Comparison of ENCODE assay signal across 10 cellular contexts in the genomic region with DNA sequence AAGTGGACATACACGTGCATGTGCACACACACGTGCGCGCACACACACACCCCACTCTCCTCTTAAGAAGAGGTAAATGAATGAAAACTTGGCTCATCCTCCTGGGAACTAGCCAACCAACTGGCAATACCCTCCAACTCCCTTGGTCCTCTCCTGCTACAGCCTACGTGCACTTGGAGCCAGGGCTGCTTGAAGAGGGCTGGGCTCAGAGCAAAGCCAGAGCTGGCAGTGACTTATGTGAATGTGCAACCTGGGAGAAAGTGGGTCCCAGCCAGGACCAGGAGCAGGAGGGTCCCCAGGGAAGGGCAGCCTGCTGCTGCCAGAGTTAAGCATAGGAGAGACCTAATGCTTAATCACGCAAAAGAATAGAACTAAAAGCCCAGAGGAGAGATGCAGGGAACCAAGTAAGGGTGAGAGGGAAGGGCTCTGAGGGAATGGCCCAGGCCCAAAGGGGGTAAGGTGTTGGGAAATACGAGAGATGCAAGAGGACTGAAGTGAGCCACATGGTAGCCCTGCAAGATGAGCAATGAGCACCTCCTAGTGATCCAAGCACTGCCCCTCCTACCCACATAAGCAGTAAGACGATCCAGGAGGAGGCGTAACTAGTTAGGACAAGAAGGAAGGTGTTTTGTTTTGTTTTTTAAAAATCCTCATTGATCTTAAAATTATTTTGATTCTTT. TPM values are rescaled to one million over a fixed set of nuclear protein-coding genes. Genes with fewer than 3 reads are reported as not detected.
DNase-seq lines count a peak whose midpoint lies in the region; ATAC-seq, FAIRE-seq and TF ChIP-seq lines count a peak whose summit lies in the region.
"Had no signal": no experiment of that assay in that cellular context is flagged by ENCODE, and none has a peak within 500 bp of the region (broad histone marks: within the 10 kb centered on the region; RNA-seq: fewer than 3 reads in every experiment).

No MANE protein-coding gene starts in this region.

- peak overlapping the region; percentile 14 to 27 for H3K27ac ChIP-seq in ascending aorta
- H3K27ac ChIP-seq in keratinocyte (ENCODE audit: control insufficient read depth, insufficient read depth, low read length): peak overlapping the region; percentile 40
- H3K27ac ChIP-seq in colonic mucosa: no peak overlapping the region
- H3K27ac ChIP-seq: adrenal gland had no signal

- H3K4me1 ChIP-seq in ascending aorta: peaks cover 2 to 8% of the 10 kb centered on the region in 2 donors
- peaks cover 14% of the 10 kb centered on the region for H3K4me1 ChIP-seq in keratinocyte (ENCODE audit: control insufficient read depth, extremely low read depth, insufficient read depth, low read length)
- H3K4me1 ChIP-seq in colonic mucosa: no peaks in the 10 kb centered on the region

- H3K36me3 ChIP-seq in ascending aorta (peaks cover 4 to 19% of the 10 kb centered on the region in 2 donors), keratinocyte (ENCODE audit: control insufficient read depth in 2 of 2, extremely low read depth in 1 of 2, insufficient read depth in 2 of 2, low read length in 2 of 2) (peaks cover 23 to 58% of the 10 kb centered on the region in 2 experiments), colonic mucosa (no peaks in the 10 kb centered on the region)

- H3K4me3 Mint-ChIP-seq in Calu3 (ENCODE audit: low read depth, unreplicated experiment): no peak overlapping the region

- H3K27me3 ChIP-seq in ascending aorta (no peaks in the 10 kb centered on the region), keratinocyte (ENCODE audit: control insufficient read depth, extremely low read depth, insufficient read depth, low read length) (no peaks in the 10 kb centered on the region), colonic mucosa (no peaks in the 10 kb centered on the region)
- H3K27me3 ChIP-seq: adrenal gland had no signal

- H3K27me3 Mint-ChIP-seq in Calu3 (ENCODE audit: unreplicated experiment): no peaks in the 10 kb centered on the region

- H3K4me1 Mint-ChIP-seq in Calu3 (ENCODE audit: low read depth, unreplicated experiment): peaks cover 23% of the 10 kb centered on the region

- H3K79me2 ChIP-seq in keratinocyte (ENCODE audit: control insufficient read depth, insufficient read depth, low read length): peaks cover 58% of the 10 kb centered on the region

- no peaks in the 10 kb centered on the region for H4K20me1 ChIP-seq in keratinocyte (ENCODE audit: control insufficient read depth, extremely low read depth, insufficient read depth, low read length)

- CTCF ChIA-PET in Calu3 (lab: Charles Lee): no interaction called here

- H3K9ac ChIP-seq in keratinocyte (ENCODE audit: control insufficient read depth, extremely low read depth, insufficient read depth, low read length): no peak overlapping the region
- no peak overlapping the region for H3K9ac ChIP-seq in colonic mucosa (ENCODE audit: low read depth in 2 of 2, low read length in 2 of 2)

- H3K9me3 Mint-ChIP-seq in Calu3 (ENCODE audit: low read depth, unreplicated experiment): no peaks in the 10 kb centered on the region

- no peaks in the 10 kb centered on the region for H3K9me1 ChIP-seq in keratinocyte (ENCODE audit: control insufficient read depth, extremely low read depth, insufficient read depth, low read length)

- peak in 2 of 3 experiments; percentile 5 to 13 for TF ChIP-seq CTCF in ascending aorta (IDR thresholded peaks at IDR 0.05)
- TF ChIP-seq CTCF in keratinocyte (optimal IDR thresholded peaks at IDR 0.05 in 1 of 3, IDR thresholded peaks at IDR 0.05 in 1 of 3, conservative IDR thresholded peaks at IDR 0.05 in 1 of 3; ENCODE audit: extremely low read depth in 1 of 3, insufficient read depth in 2 of 3, low read length in 3 of 3): peak in 2 of 3 experiments; percentile 12 to 60
- no peak for TF ChIP-seq CTCF in Calu3 (IDR thresholded peaks at IDR 0.05; ENCODE audit: unreplicated experiment)
- no peak for TF ChIP-seq CTCF in colonic mucosa (IDR thresholded peaks at IDR 0.05)

- no peak overlapping the region for H3K27ac Mint-ChIP-seq in Calu3 (ENCODE audit: unreplicated experiment)

- ATAC-seq in Right ventricle myocardium inferior: peak; percentile 63
- no peak for ATAC-seq in HG02678 (IDR thresholded peaks at IDR 0.05; ENCODE audit: unreplicated experiment)

- BruUV-seq in Calu3 (replicated peaks; lab: Mats Ljungman, UMichigan): no TSS peak

- H3K9me3 ChIP-seq in ascending aorta (no peaks in the 10 kb centered on the region), keratinocyte (ENCODE audit: control insufficient read depth, low read depth, low read length) (no peaks in the 10 kb centered on the region), colonic mucosa (no peaks in the 10 kb centered on the region)
- H3K9me3 ChIP-seq: adrenal gland had no signal

- FAIRE-seq in keratinocyte (lab: Jason Lieb, UNC): no peak
- FAIRE-seq: GM18507 had no signal

- H2AFZ ChIP-seq in keratinocyte (ENCODE audit: control insufficient read depth, low read length): no peak overlapping the region

- no peak for DNase-seq in Right ventricle myocardium inferior (ENCODE audit: missing footprints)
- DNase-seq in cardiac septum (ENCODE audit: low spot score): no peak
- DNase-seq in ascending aorta (ENCODE audit: low spot score in 2 of 2): no peak
- DNase-seq in keratinocyte (ENCODE audit: low read depth, low spot score): no peak
- no peak for DNase-seq in stimulated activated CD4-positive, alpha-beta T cell treated with anti-CD3 and anti-CD28 coated beads, Interleukin-2, amount 100 ng/mL, for 48 hours
- DNase-seq in Calu3: no peak
- DNase-seq in colonic mucosa: no peak

- H3K4me3 ChIP-seq in ascending aorta (no peak overlapping the region), keratinocyte (ENCODE audit: control insufficient read depth in 2 of 3, extremely low read depth in 1 of 3, insufficient read depth in 2 of 3, low read depth in 1 of 3, low read length in 3 of 3) (no peak overlapping the region), colonic mucosa (no peak overlapping the region)
- H3K4me3 ChIP-seq: adrenal gland had no signal

- intact Hi-C loops in Right ventricle myocardium inferior (cut with DNase I) (no loop called here), cardiac septum (cut with DNase I) (no loop called here), ascending aorta (cut with DNase I) (no loop called here), Calu3 (cut with micrococcal nuclease; ENCODE audit: unreplicated experiment) (loop anchor here (10.0 kb wide), 1 partner anchor 464 kb away; no protein-coding TSS in a partner anchor), colonic mucosa (cut with DNase I) (no loop called here)

- no peak overlapping the region for H3K4me2 ChIP-seq in keratinocyte (ENCODE audit: control insufficient read depth, extremely low read depth, insufficient read depth, low read depth, low read length)

- H3K36me3 Mint-ChIP-seq in Calu3 (ENCODE audit: insufficient read depth, unreplicated experiment): peaks cover 26% of the 10 kb centered on the region

- dilution Hi-C loops in keratinocyte (cut with MboI; ENCODE audit: extremely low pct_ligation_motif_present, low sequenced_read_pairs): no loop called here

RNA-seq across cellular contexts. Expression of a gene that starts 24.7 kb away (rescaled TPM):
- total RNA-seq in Right ventricle myocardium inferior (11.0 TPM), cardiac septum (6.5 TPM), ascending aorta (31.3 TPM), Calu3 (2022) (39.2 and 42.0 TPM in 2 replicates), colonic mucosa (10 to 100 TPM; 62.0 to 66.6 TPM)
- polyA plus RNA-seq in keratinocyte: 76.8 to 81.6 TPM (median 81.1 TPM) in 3 replicates
- polyA plus RNA-seq in keratinocyte (2011; ENCODE audit: low read depth): 47.7 TPM
- 83.9 and 87.4 TPM in 2 replicates for polyA plus RNA-seq in keratinocyte (2011; cell fraction: cytosol; rRNA removed)
- polyA plus RNA-seq in keratinocyte (2011; cell fraction: nucleus; rRNA removed): 81.5 and 96.9 TPM in 2 replicates
- polyA plus RNA-seq in keratinocyte (2012; ENCODE audit: low replicate concordance): 74.8 and 75.5 TPM in 2 replicates
- polyA minus RNA-seq in keratinocyte: 89.6 to 152 TPM (median 117 TPM) in 3 replicates
- polyA minus RNA-seq in keratinocyte (2011; cell fraction: cytosol; rRNA and poly(A)+ RNA removed): 76.4 TPM
- polyA minus RNA-seq in keratinocyte (2011; cell fraction: nucleus; rRNA and poly(A)+ RNA removed): 48.5 and 58.3 TPM in 2 replicates

Comparison
In these comparisons a context has a peak if more than half of its experiments do, and no peak if none do; other contexts are left out.
1. CTCF ChIP-seq: peak in ascending aorta (2 of 3) and keratinocyte (2 of 3); none in Calu3 (single experiment) and colonic mucosa (single experiment).